In the genomic region with DNA sequence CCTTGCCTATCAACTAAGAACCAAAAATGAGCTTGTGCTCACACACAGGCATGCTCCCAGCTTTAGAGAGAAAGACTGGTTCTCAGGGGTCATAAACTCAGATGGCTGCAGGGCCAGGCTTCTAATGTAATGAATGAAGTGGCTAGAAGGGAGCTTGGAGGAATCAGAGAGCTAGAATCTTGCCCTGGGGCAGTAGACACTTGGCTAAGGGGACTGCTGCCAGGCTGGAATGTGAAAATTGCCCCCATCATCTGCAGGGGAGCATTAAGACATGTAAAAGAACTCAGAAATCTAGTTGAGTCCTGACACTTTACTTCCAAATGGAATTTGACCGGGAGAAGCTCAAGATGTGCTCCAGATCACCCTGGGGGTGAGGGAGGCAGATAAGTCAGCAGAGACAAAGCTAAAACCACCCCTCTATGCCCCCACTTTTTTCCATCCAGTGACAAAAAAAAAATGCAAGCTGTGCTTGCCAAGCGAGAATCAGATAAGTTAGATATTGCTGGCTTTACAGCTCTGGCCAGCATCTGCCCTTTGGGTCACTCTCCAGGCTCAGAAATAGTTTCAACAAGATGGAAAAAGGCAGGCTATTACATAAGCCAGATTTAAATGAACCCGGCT, we compare ENCODE assay signal across 29 cellular contexts. TPM values are rescaled to one million over a fixed set of nuclear protein-coding genes. Genes with fewer than 3 reads are reported as not detected.
"Had no signal": no experiment of that assay in that cellular context is flagged by ENCODE, and none has a peak within 500 bp of the region (broad histone marks: within the 10 kb centered on the region; RNA-seq: fewer than 3 reads in every experiment).

No MANE protein-coding gene starts in this region.

- H3K36me3 Mint-ChIP-seq: activated naive CD4-positive, alpha-beta T cell treated with anti-CD3 and anti-CD28 coated beads, Interleukin-2, amount 50 U/mL, for 72 hours; stimulated activated effector memory CD8-positive, alpha-beta T cell treated with anti-CD3 and anti-CD28 coated beads, Interleukin-12 subunit alpha, Interleukin-12 subunit beta, amount 100 ng/mL, for 72 hours; WTC11 had no signal

- H3K9me3 ChIP-seq: ascending aorta, gastrocnemius medialis, tibial nerve had no signal

- H3K27ac Mint-ChIP-seq: activated naive CD4-positive, alpha-beta T cell treated with anti-CD3 and anti-CD28 coated beads, Interleukin-2, amount 50 U/mL, for 72 hours; activated T-cell treated with anti-CD3 and anti-CD28 coated beads, Interleukin-2, amount 50 U/mL, for 24 hours; activated T-helper 17 cell treated with anti-CD3 and anti-CD28 coated beads, Interleukin-2, amount 50 U/mL, for 72 hours; effector memory CD8-positive, alpha-beta T cell; nephron progenitor cell; stimulated activated effector memory CD8-positive, alpha-beta T cell treated with anti-CD3 and anti-CD28 coated beads, Interleukin-12 subunit alpha, Interleukin-12 subunit beta, amount 100 ng/mL, for 72 hours; stimulated activated naive CD8-positive, alpha-beta T cell treated with anti-CD3 and anti-CD28 coated beads, Interleukin-15, amount 100 ng/mL, for 72 hours; WTC11 had no signal

- H3K4me1 Mint-ChIP-seq: activated T-helper 17 cell treated with anti-CD3 and anti-CD28 coated beads, Interleukin-2, amount 50 U/mL, for 72 hours; stimulated activated effector memory CD8-positive, alpha-beta T cell treated with anti-CD3 and anti-CD28 coated beads, Interleukin-12 subunit alpha, Interleukin-12 subunit beta, amount 100 ng/mL, for 72 hours had no signal

- H3K4me3 ChIP-seq: ascending aorta, dorsolateral prefrontal cortex, gastrocnemius medialis, tibial nerve had no signal

- FAIRE-seq: colon, endothelial cell of umbilical vein, small intestine had no signal

- H3K36me3 ChIP-seq: ascending aorta, brain microvascular endothelial cell, gastrocnemius medialis, tibial nerve had no signal

- H3K27me3 ChIP-seq: ascending aorta, gastrocnemius medialis had no signal

- H3K9me3 Mint-ChIP-seq: activated naive CD4-positive, alpha-beta T cell treated with anti-CD3 and anti-CD28 coated beads, Interleukin-2, amount 50 U/mL, for 72 hours; activated T-cell treated with anti-CD3 and anti-CD28 coated beads, Interleukin-2, amount 50 U/mL, for 24 hours; activated T-helper 17 cell treated with anti-CD3 and anti-CD28 coated beads, Interleukin-2, amount 50 U/mL, for 72 hours; effector memory CD8-positive, alpha-beta T cell; nephron progenitor cell; stimulated activated effector memory CD8-positive, alpha-beta T cell treated with anti-CD3 and anti-CD28 coated beads, Interleukin-12 subunit alpha, Interleukin-12 subunit beta, amount 100 ng/mL, for 72 hours; stimulated activated naive CD8-positive, alpha-beta T cell treated with anti-CD3 and anti-CD28 coated beads, Interleukin-15, amount 100 ng/mL, for 72 hours; WTC11 had no signal

- DNase-seq: activated CD8-positive, alpha-beta memory T cell treated with anti-CD3 and anti-CD28 coated beads for 24 hours; activated CD8-positive, alpha-beta memory T cell treated with anti-CD3 and anti-CD28 coated beads, Interleukin-2, amount 50 U/mL, for 4 hours; activated T-cell treated with anti-CD3 and anti-CD28 coated beads, Interleukin-2, amount 50 U/mL, for 24 hours; brain microvascular endothelial cell; caudate nucleus; dorsolateral prefrontal cortex; effector memory CD8-positive, alpha-beta T cell; gastrocnemius medialis; hippocampal formation; left ventricle myocardium superior; mammary epithelial cell; nephron progenitor cell; nucleus accumbens; small intestine; stimulated activated CD4-positive, alpha-beta T cell treated with anti-CD3 and anti-CD28 coated beads, Interleukin-2, amount 100 ng/mL, for 24 hours; stimulated activated naive CD8-positive, alpha-beta T cell treated with anti-CD3 and anti-CD28 coated beads, Interleukin-15, amount 100 ng/mL, for 72 hours; T-helper 2 cell had no signal

- H3K27ac ChIP-seq: brain microvascular endothelial cell, dorsolateral prefrontal cortex, gastrocnemius medialis, tibial nerve had no signal

- H3K4me3 Mint-ChIP-seq: activated T-cell treated with anti-CD3 and anti-CD28 coated beads, Interleukin-2, amount 50 U/mL, for 24 hours; activated T-helper 17 cell treated with anti-CD3 and anti-CD28 coated beads, Interleukin-2, amount 50 U/mL, for 72 hours; effector memory CD8-positive, alpha-beta T cell; nephron progenitor cell; stimulated activated effector memory CD8-positive, alpha-beta T cell treated with anti-CD3 and anti-CD28 coated beads, Interleukin-12 subunit alpha, Interleukin-12 subunit beta, amount 100 ng/mL, for 72 hours; stimulated activated naive CD8-positive, alpha-beta T cell treated with anti-CD3 and anti-CD28 coated beads, Interleukin-15, amount 100 ng/mL, for 72 hours; WTC11 had no signal

RNA-seq across cellular contexts. Expression of gene SLC16A9, which starts 2.3 kb away (rescaled TPM):
- total RNA-seq: endothelial cell of umbilical vein, mononuclear cell had no signal

RNA-seq across cellular contexts. Expression of gene MRLN, which starts 41.3 kb away (rescaled TPM):
- total RNA-seq: activated naive CD4-positive, alpha-beta T cell treated with anti-CD3 and anti-CD28 coated beads, Interleukin-2, amount 50 U/mL, for 72 hours; ascending aorta; endothelial cell of umbilical vein; esophagus mucosa; left ventricle myocardium superior; mammary epithelial cell; mononuclear cell; renal cortical epithelial cell; sciatic nerve; tibial nerve; WTC11 had no signal
- polyA plus RNA-seq: endothelial cell of umbilical vein, mammary epithelial cell, small intestine had no signal
